ENCODE assay signal across 20 cellular contexts in the genomic region with DNA sequence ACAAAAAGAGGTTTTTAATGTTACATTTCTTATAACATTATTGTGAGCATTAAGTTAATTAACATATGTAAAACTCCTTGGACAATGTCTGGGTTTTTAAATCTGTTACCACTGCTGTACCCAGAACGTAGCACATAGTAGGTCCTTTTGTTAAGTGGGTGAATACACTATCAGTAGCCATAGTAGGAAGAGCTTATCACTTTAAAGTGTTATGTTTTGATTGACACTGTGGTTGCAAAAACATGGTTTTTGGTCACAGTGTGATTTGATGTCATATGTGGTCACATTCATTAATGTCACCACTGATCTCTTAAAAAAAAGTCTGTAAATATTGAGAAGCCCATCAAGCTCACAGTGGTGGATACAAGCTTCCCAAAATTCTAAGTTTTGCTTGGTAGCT.
DNase-seq lines count a peak whose midpoint lies in the region; ATAC-seq, FAIRE-seq and TF ChIP-seq lines count a peak whose summit lies in the region.
"Had no signal": no experiment of that assay in that cellular context is flagged by ENCODE, and none has a peak within 500 bp of the region (broad histone marks: within the 10 kb centered on the region; RNA-seq: fewer than 3 reads in every experiment).

No MANE protein-coding gene starts in this region.

- H4K20me1 ChIP-seq in HepG2 (ENCODE audit: insufficient read depth, low read length) = no peaks in the 10 kb centered on the region; the same call in 1 of the 2 replicates

- no peak overlapping the region for H3K9ac ChIP-seq in HepG2 (ENCODE audit: insufficient read depth, low read depth, low read length)

- ATAC-seq in HepG2 = no peak
- no peak for ATAC-seq in right lobe of liver
- ATAC-seq in HG02973 (IDR thresholded peaks at IDR 0.05; ENCODE audit: unreplicated experiment) = no peak

- peaks cover 23% of the 10 kb centered on the region for H3K4me1 ChIP-seq in HepG2 (ENCODE audit: insufficient read depth, low read length)
- H3K4me1 ChIP-seq in right lobe of liver = no peaks in the 10 kb centered on the region

- no peak overlapping the region for H3K4me2 ChIP-seq in HepG2 (ENCODE audit: low read depth, low read length)

- TF ChIP-seq EP300 in HepG2 (IDR thresholded peaks at IDR 0.05; ENCODE audit: low read depth in 2 of 2, low read length in 2 of 2) = no peak
- no peak for TF ChIP-seq EP300 in HepG2 (CRISPR knock-in tag; IDR thresholded peaks at IDR 0.05; ENCODE audit: borderline replicate concordance)

- TF ChIP-seq CTCF in HepG2 (CRISPR knock-in tag; IDR thresholded peaks at IDR 0.05) = no peak
- no peak for TF ChIP-seq CTCF in right lobe of liver (IDR thresholded peaks at IDR 0.05)
- TF ChIP-seq CTCF in HFFc6 (IDR thresholded peaks at IDR 0.05) = no peak
- TF ChIP-seq CTCF in brain microvascular endothelial cell (IDR thresholded peaks at IDR 0.05; ENCODE audit: low read depth, low read length, missing control alignments) = no peak

- H3K4me3 ChIP-seq in HepG2 (replicated peaks in 1 of 3; ENCODE audit: insufficient read depth in 1 of 3, low read depth in 2 of 3, low read length in 3 of 3) (no peak overlapping the region), right lobe of liver (no peak overlapping the region), brain microvascular endothelial cell (ENCODE audit: low read depth, low read length) (no peak overlapping the region)
- H3K4me3 ChIP-seq: HAP-1 had no signal

- no peaks in the 10 kb centered on the region for H3K9me3 ChIP-seq in HepG2 (ENCODE audit: low read length)
- peaks cover 0 to 3% (median 0%) of the 10 kb centered on the region in 4 donors for H3K9me3 ChIP-seq in right lobe of liver
- H3K9me3 ChIP-seq: HAP-1 had no signal

- CTCF ChIA-PET in HepG2 (lab: Yijun Ruan, JAX; ENCODE audit: low intra/inter-chr PET ratio, low total read pairs) = no interaction called here

- H3K4me3 Mint-ChIP-seq in HFFc6 (no peak overlapping the region), immature natural killer cell (no peak overlapping the region)
- H3K4me3 Mint-ChIP-seq: CD4-positive, alpha-beta memory T cell had no signal

- H3K9me3 Mint-ChIP-seq in HFFc6 (no peaks in the 10 kb centered on the region), immature natural killer cell (no peaks in the 10 kb centered on the region)

- intact Hi-C loops in HepG2 (cut with micrococcal nuclease; ENCODE audit: unreplicated experiment) = no loop called here
- intact Hi-C loops in right lobe of liver (cut with DNase I) = no loop called here

- FAIRE-seq in HepG2 (lab: Jason Lieb, UNC) = no peak
- no peak for FAIRE-seq in GM12892 (lab: Jason Lieb, UNC)
- FAIRE-seq: A204.1, H54 had no signal

- no peak overlapping the region for H3K27ac ChIP-seq in HepG2 (ENCODE audit: extremely low read length, insufficient read depth, low read length)
- H3K27ac ChIP-seq in right lobe of liver = no peak overlapping the region
- peak overlapping the region; percentile 22 for H3K27ac ChIP-seq in brain microvascular endothelial cell
- H3K27ac ChIP-seq: 22Rv1 had no signal

- TF ChIP-seq RAD21 in HepG2 (CRISPR knock-in tag; IDR thresholded peaks at IDR 0.05) = no peak

- peak overlapping the region; percentile 27; the same call in 1 of the 2 replicates for H3K27ac Mint-ChIP-seq in HFFc6
- peak overlapping the region in 2 of 6 donors; percentile 22 to 50 for H3K27ac Mint-ChIP-seq in immature natural killer cell
- H3K27ac Mint-ChIP-seq: CD4-positive, alpha-beta memory T cell had no signal

- DNase-seq in HepG2 (ENCODE audit: low spot score) (no peak), right lobe of liver (no peak), HFFc6 (no peak), brain microvascular endothelial cell (no peak), immature natural killer cell (peak; percentile 65 to 70 (median 69)), GM19240 (ENCODE audit: insufficient read length, low spot score) (no peak), GM12892 (ENCODE audit: insufficient read length) (no peak)
- DNase-seq: C1 segment of cervical spinal cord; Calu3; CD4-positive, alpha-beta memory T cell; COR-L47; DMS53; DMS79 treated with DMSO at 0.1 percent for 48 hours; GF-D8; GOT3 had no signal

- no peak for TF ChIP-seq POLR2A in HepG2 (IDR thresholded peaks at IDR 0.05; ENCODE audit: insufficient read depth in 1 of 2, low read depth in 2 of 2, low read length in 2 of 2)
- no peak for TF ChIP-seq POLR2A in right lobe of liver (IDR thresholded peaks at IDR 0.05)
- no peak for TF ChIP-seq POLR2A in GM12892 (IDR thresholded peaks at IDR 0.05; ENCODE audit: low read depth, low read length)

- H3K27me3 Mint-ChIP-seq in HFFc6 (ENCODE audit: insufficient read depth) = 0 out of 2 replicates have a peak, but pooled peaks cover 1% of the 10 kb centered on the region
- H3K27me3 Mint-ChIP-seq in immature natural killer cell (ENCODE audit: low read depth in 3 of 3) = peaks cover 0 to 16% (median 10%) of the 10 kb centered on the region in 3 donors

- H3K36me3 Mint-ChIP-seq in HFFc6 (ENCODE audit: low read depth) (no peaks in the 10 kb centered on the region; the same call in 1 of the 2 replicates), immature natural killer cell (peaks cover 3 to 11% (median 5%) of the 10 kb centered on the region in 3 donors)
- H3K36me3 Mint-ChIP-seq: CD4-positive, alpha-beta memory T cell had no signal

- H3K4me1 Mint-ChIP-seq in HFFc6 (ENCODE audit: low read depth) = peaks cover 35% of the 10 kb centered on the region
- peaks cover 20 to 28% of the 10 kb centered on the region in 2 donors for H3K4me1 Mint-ChIP-seq in immature natural killer cell

- H2AFZ ChIP-seq in HepG2 (ENCODE audit: low read length) = no peak overlapping the region

- POLR2A ChIA-PET in HepG2 (lab: Yijun Ruan, JAX) = no interaction called here

- H3K36me3 ChIP-seq in HepG2 (replicated peaks in 1 of 2; ENCODE audit: control insufficient read depth in 1 of 2, insufficient read depth in 2 of 2, low read length in 2 of 2) (peaks cover 3 to 5% of the 10 kb centered on the region in 2 experiments; a peak in 3 of 5 replicates), right lobe of liver (no peaks in the 10 kb centered on the region), brain microvascular endothelial cell (replicated peaks) (no peaks in the 10 kb centered on the region)
- H3K36me3 ChIP-seq: HAP-1 had no signal

- WGBS in HepG2 (ENCODE audit: low lambda C conversion rate) = 92% methylated on average over 1 of the region's 1 CpG
- 31% methylated on average over 1 of the region's 1 CpG for WGBS in right lobe of liver (ENCODE audit: insufficient coverage, low coverage, low lambda C conversion rate, missing lambda C conversion rate)

- no TSS peak for BruUV-seq in HepG2 (replicated peaks; lab: Mats Ljungman, UMichigan)

- in situ Hi-C loops in HepG2 (cut with HindIII; ENCODE audit: extremely low pct_ligation_motif_present, low pct_unique_long_range_greater_than_20kb) = no loop called here
- in situ Hi-C loops in brain microvascular endothelial cell (cut with HindIII; ENCODE audit: low pct_ligation_motif_present, low sequenced_read_pairs) = no loop called here

- no peaks in the 10 kb centered on the region for H3K79me2 ChIP-seq in HepG2 (ENCODE audit: insufficient read depth, low read length)

- H3K27me3 ChIP-seq in HepG2 (ENCODE audit: control insufficient read depth in 1 of 2, insufficient read depth in 2 of 2, low read length in 2 of 2) = no peaks in the 10 kb centered on the region
- H3K27me3 ChIP-seq in right lobe of liver = no peaks in the 10 kb centered on the region
- H3K27me3 ChIP-seq in brain microvascular endothelial cell (replicated peaks) = no peaks in the 10 kb centered on the region

TF ChIP-seq in HepG2, 621 proteins besides CTCF, POLR2A, EP300 and RAD21:
- TF ChIP-seq ZKSCAN1 (IDR thresholded peaks at IDR 0.05; ENCODE audit: low read length) = peak; percentile 95
- TF ChIP-seq, protein P1, sequence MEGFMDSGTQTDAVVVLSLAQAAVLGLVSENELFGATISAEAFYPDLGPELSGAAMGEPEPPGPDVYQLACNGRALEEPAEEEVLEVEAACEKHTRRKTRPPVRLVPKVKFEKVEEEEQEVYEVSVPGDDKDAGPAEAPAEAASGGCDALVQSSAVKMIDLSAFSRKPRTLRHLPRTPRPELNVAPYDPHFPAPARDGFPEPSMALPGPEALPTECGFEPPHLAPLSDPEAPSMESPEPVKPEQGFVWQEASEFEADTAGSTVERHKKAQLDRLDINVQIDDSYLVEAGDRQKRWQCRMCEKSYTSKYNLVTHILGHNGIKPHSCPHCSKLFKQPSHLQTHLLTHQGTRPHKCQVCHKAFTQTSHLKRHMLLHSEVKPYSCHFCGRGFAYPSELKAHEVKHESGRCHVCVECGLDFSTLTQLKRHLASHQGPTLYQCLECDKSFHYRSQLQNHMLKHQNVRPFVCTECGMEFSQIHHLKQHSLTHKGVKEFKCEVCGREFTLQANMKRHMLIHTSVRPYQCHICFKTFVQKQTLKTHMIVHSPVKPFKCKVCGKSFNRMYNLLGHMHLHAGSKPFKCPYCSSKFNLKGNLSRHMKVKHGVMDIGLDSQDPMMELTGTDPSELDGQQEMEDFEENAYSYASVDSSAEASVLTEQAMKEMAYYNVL (CRISPR knock-in tag; IDR thresholded peaks at IDR 0.05; ENCODE audit: borderline replicate concordance) = no peak

Comparison
In these comparisons a context has a peak if more than half of its experiments do, and no peak if none do; other contexts are left out.
1. DNase-seq: peak in immature natural killer cell (3 of 3); none in HepG2 (single experiment), right lobe of liver (0 of 3), HFFc6 (single experiment), brain microvascular endothelial cell (single experiment), GM19240 (single experiment) and GM12892 (single experiment).